Comparison of ENCODE assay signal across 10 cellular contexts in the genomic region with DNA sequence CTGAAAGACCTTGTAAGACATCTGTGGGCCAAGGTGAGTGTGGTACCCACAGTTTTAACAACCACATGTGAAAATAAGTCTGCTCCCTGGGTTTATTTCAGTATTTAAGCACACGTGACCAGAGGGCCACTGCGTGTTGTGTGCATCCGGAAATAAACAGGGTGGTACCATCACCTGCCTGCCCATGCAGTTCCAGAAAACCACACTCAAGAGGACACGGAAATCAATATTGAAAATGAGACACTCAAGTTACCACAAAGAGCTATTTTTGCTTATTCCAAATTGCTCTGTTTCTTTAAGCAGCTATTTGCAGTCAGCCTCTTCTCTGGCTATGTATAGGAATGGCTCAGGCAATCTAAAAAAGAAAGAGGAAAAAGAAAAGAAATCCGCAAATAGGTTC.
A peak's percentile ranks its signal among the peaks of the same experiment; 100 is the strongest.
DNase-seq lines count a peak whose midpoint lies in the region; ATAC-seq and TF ChIP-seq lines count a peak whose summit lies in the region.
"Had no signal": no experiment of that assay in that cellular context is flagged by ENCODE, and none has a peak within 500 bp of the region (broad histone marks: within the 10 kb centered on the region; RNA-seq: fewer than 3 reads in every experiment).

No MANE protein-coding gene starts in this region.

- DNase-seq in OCI-LY7 (ENCODE audit: low spot score) (peak; percentile 39), NCI-H187 (lab: John Stamatoyannopoulos, UW) (no peak), endothelial cell (ENCODE audit: low spot score) (no peak), DMS 273 (lab: John Stamatoyannopoulos, UW; ENCODE audit: unreplicated experiment) (no peak), BE2C (no peak)
- DNase-seq: NCI-H1092 had no signal

- H3K9me2 ChIP-seq in DOHH2 (replicated peaks; ENCODE audit: control insufficient read depth, low read length) (no peaks in the 10 kb centered on the region), OCI-LY7 (ENCODE audit: insufficient read depth, low read length) (no peaks in the 10 kb centered on the region)

- peak overlapping the region; percentile 44 for H3K27ac ChIP-seq in DOHH2 (ENCODE audit: low read depth, low read length)
- peak overlapping the region; percentile 6 for H3K27ac ChIP-seq in OCI-LY7 (ENCODE audit: low read depth, low read length, poor library complexity, severe bottlenecking)
- H3K27ac ChIP-seq: thoracic aorta had no signal

- intact Hi-C loops in OCI-LY7 (cut with micrococcal nuclease; ENCODE audit: unreplicated experiment) = no loop called here

- H3K9me3 Mint-ChIP-seq in endothelial cell (ENCODE audit: unreplicated experiment) = no peaks in the 10 kb centered on the region

- H3K4me1 Mint-ChIP-seq in endothelial cell (ENCODE audit: unreplicated experiment) = peaks cover 2% of the 10 kb centered on the region

- peak overlapping the region; percentile 71 for H3K4me2 ChIP-seq in DOHH2 (ENCODE audit: low read length)
- peak overlapping the region; percentile 46 for H3K4me2 ChIP-seq in OCI-LY7 (ENCODE audit: low read length)

- TF ChIP-seq CTCF in DOHH2 (IDR thresholded peaks at IDR 0.05; ENCODE audit: low read depth, low read length, poor library complexity, severe bottlenecking) (no peak), OCI-LY7 (conservative IDR thresholded peaks at IDR 0.05; ENCODE audit: low read length) (no peak), endothelial cell (IDR thresholded peaks at IDR 0.05; ENCODE audit: unreplicated experiment) (no peak), BE2C (IDR thresholded peaks at IDR 0.05; ENCODE audit: low read depth, low read length) (no peak)

- ATAC-seq in GM19043 (IDR thresholded peaks at IDR 0.05; ENCODE audit: low read depth, unreplicated experiment) (peak; percentile 88), HG02938 (IDR thresholded peaks at IDR 0.05; ENCODE audit: unreplicated experiment) (peak; percentile 81)

- H3K27me3 ChIP-seq in DOHH2 (ENCODE audit: control insufficient read depth, low read length) = peaks cover 10% of the 10 kb centered on the region; the same call in 1 of the 2 replicates
- H3K27me3 ChIP-seq in BE2C = no peaks in the 10 kb centered on the region

- H3K4me3 ChIP-seq in DOHH2 (ENCODE audit: low read length) = peak overlapping the region; percentile 52
- no peak overlapping the region for H3K4me3 ChIP-seq in OCI-LY7 (ENCODE audit: low read depth, low read length, poor library complexity, severe bottlenecking)
- no peak overlapping the region for H3K4me3 ChIP-seq in BE2C (ENCODE audit: low read depth, low read length)
- H3K4me3 ChIP-seq: thoracic aorta had no signal

- H3K9me3 ChIP-seq in DOHH2 (ENCODE audit: control insufficient read depth, insufficient read depth, low read length) (no peaks in the 10 kb centered on the region), OCI-LY7 (ENCODE audit: low read length) (no peaks in the 10 kb centered on the region), BE2C (no peaks in the 10 kb centered on the region)
- H3K9me3 ChIP-seq: thoracic aorta had no signal

- CTCF ChIA-PET in OCI-LY7 (lab: Charles Lee; ENCODE audit: unreplicated experiment) = interaction anchor here (0.7 kb wide), 1 partner anchor 11 kb away, joined by 3 read pairs; no protein-coding TSS in a partner anchor

- POLR2A ChIA-PET in OCI-LY7 (lab: Charles Lee) = interaction anchor here (0.7 to 1.3 kb wide), 3 partner anchors 9 to 18 kb away, joined by 3 to 6 read pairs (median 5); no protein-coding TSS in a partner anchor

- H3K27ac Mint-ChIP-seq in endothelial cell (ENCODE audit: unreplicated experiment) = no peak overlapping the region

- H3K36me3 ChIP-seq in DOHH2 (ENCODE audit: control insufficient read depth, low read length) (no peaks in the 10 kb centered on the region), OCI-LY7 (ENCODE audit: insufficient read depth, low read length) (no peaks in the 10 kb centered on the region), BE2C (no peaks in the 10 kb centered on the region)
- H3K36me3 ChIP-seq: thoracic aorta had no signal

- peaks cover 27% of the 10 kb centered on the region for H3K4me1 ChIP-seq in DOHH2 (ENCODE audit: control insufficient read depth, low read length)
- peaks cover 21% of the 10 kb centered on the region for H3K4me1 ChIP-seq in OCI-LY7 (ENCODE audit: insufficient read depth, low read length, poor library complexity, severe bottlenecking)
- no peaks in the 10 kb centered on the region for H3K4me1 ChIP-seq in BE2C

- no peak overlapping the region for H3K4me3 Mint-ChIP-seq in endothelial cell (ENCODE audit: unreplicated experiment)

- H4K20me1 ChIP-seq in DOHH2 (ENCODE audit: control insufficient read depth, insufficient read depth, low read depth, low read length) = no peaks in the 10 kb centered on the region
- no peaks in the 10 kb centered on the region for H4K20me1 ChIP-seq in OCI-LY7 (ENCODE audit: insufficient read depth, low read length)

- BruUV-seq in OCI-LY7 (replicated peaks; lab: Mats Ljungman, UMichigan) = no TSS peak

- H3K79me2 ChIP-seq in DOHH2 (ENCODE audit: control insufficient read depth, low read length) = no peaks in the 10 kb centered on the region
- H3K79me2 ChIP-seq in OCI-LY7 (ENCODE audit: insufficient read depth, low read depth, low read length) = no peaks in the 10 kb centered on the region

- H3F3A ChIP-seq in DOHH2 (ENCODE audit: control insufficient read depth, insufficient read depth) = peaks cover 6% of the 10 kb centered on the region; the same call in 1 of the 2 replicates

- H3K27me3 Mint-ChIP-seq in endothelial cell (ENCODE audit: unreplicated experiment) = no peaks in the 10 kb centered on the region

- peak overlapping the region; percentile 14; the same call in 1 of the 2 replicates for H2AFZ ChIP-seq in OCI-LY7 (ENCODE audit: low read length)

- no peaks in the 10 kb centered on the region for H3K36me3 Mint-ChIP-seq in endothelial cell (ENCODE audit: low read depth, unreplicated experiment)
